In genomic region chr10:132157101-132157500, GRCh38 we compare ENCODE assay signal across 27 cellular contexts. TPM values are rescaled to one million over a fixed set of nuclear protein-coding genes. Genes with fewer than 3 reads are reported as not detected.
"Had no signal": no experiment of that assay in that cellular context is flagged by ENCODE, and none has a peak within 500 bp of the region (broad histone marks: within the 10 kb centered on the region; RNA-seq: fewer than 3 reads in every experiment).

No MANE protein-coding gene starts in this region.

- H3K4me3 ChIP-seq: adrenal gland, MG63, SJCRH30, SK-N-MC had no signal

- H3K4me1 ChIP-seq: adrenal gland, SJCRH30 had no signal

- H3K4me3 Mint-ChIP-seq: activated CD4-positive, alpha-beta memory T cell treated with anti-CD3 and anti-CD28 coated beads, Interleukin-2, amount 10 ng/mL, durations not matched to agents 7 days and 5 days; activated T-cell treated with anti-CD3 and anti-CD28 coated beads, Interleukin-2, amount 50 U/mL, for 24 hours had no signal

- H3K27me3 ChIP-seq: adrenal gland, brain microvascular endothelial cell, MG63, SJCRH30 had no signal

- H3K9me3 ChIP-seq: adrenal gland, MG63, SJCRH30 had no signal

- H3K27ac ChIP-seq: adrenal gland, brain microvascular endothelial cell, SJCRH30, SK-N-MC, WERI-Rb-1 had no signal

- H3K9me3 Mint-ChIP-seq: activated CD4-positive, alpha-beta memory T cell treated with anti-CD3 and anti-CD28 coated beads, Interleukin-2, amount 10 ng/mL, durations not matched to agents 7 days and 5 days; activated T-cell treated with anti-CD3 and anti-CD28 coated beads, Interleukin-2, amount 50 U/mL, for 24 hours; activated T-helper 2 cell treated with anti-CD3 and anti-CD28 coated beads, Interferon-gamma antibody, Interleukin-2, Interleukin-4, amounts not matched to agents 10 μg/mL and 5 μg/mL and 100 μg/mL, durations not matched to agents 14 hours and 24 hours and 36 hours had no signal

- ATAC-seq: activated naive CD4-positive, alpha-beta T cell treated with anti-CD3 and anti-CD28 coated beads, Interleukin-2, amount 50 U/mL, for 72 hours; Panc1 had no signal

- H3K27me3 Mint-ChIP-seq: activated CD4-positive, alpha-beta memory T cell treated with anti-CD3 and anti-CD28 coated beads, Interleukin-2, amount 10 ng/mL, durations not matched to agents 7 days and 5 days; activated T-cell treated with anti-CD3 and anti-CD28 coated beads, Interleukin-2, amount 50 U/mL, for 24 hours had no signal

- DNase-seq: activated CD4-positive, alpha-beta memory T cell treated with anti-CD3 and anti-CD28 coated beads, Interleukin-2, amount 10 ng/mL, durations not matched to agents 7 days and 5 days; activated CD4-positive, alpha-beta T cell treated with anti-CD3 and anti-CD28 coated beads for 1 hour; activated CD4-positive, alpha-beta T cell treated with anti-CD3 and anti-CD28 coated beads for 48 hours; activated CD4-positive, CD25-positive, alpha-beta regulatory T cell; activated gamma-delta T cell; activated naive CD4-positive, alpha-beta T cell treated with Interleukin-2 at 50 U/mL for 16 hours; activated T-cell treated with anti-CD3 and anti-CD28 coated beads, Interleukin-2, amount 50 U/mL, for 24 hours; adrenal gland; brain microvascular endothelial cell; central memory CD4-positive, alpha-beta T cell; Kasumi-1; KG1; MG63; NCI-H1048; NCI-H1436 treated with DMSO at 0.1 percent for 48 hours; NCI-H1694 treated with DMSO at 0.1 percent for 48 hours; NCI-H2029; NCI-H345; NCI-H524 treated with DMSO at 0.1 percent for 48 hours; SHP77; SJCRH30; T1000; WERI-Rb-1 had no signal

- H3K36me3 ChIP-seq: adrenal gland, brain microvascular endothelial cell, MG63, SJCRH30, WERI-Rb-1 had no signal

- H3K27ac Mint-ChIP-seq: activated CD4-positive, alpha-beta memory T cell treated with anti-CD3 and anti-CD28 coated beads, Interleukin-2, amount 10 ng/mL, durations not matched to agents 7 days and 5 days; activated T-helper 2 cell treated with anti-CD3 and anti-CD28 coated beads, Interferon-gamma antibody, Interleukin-2, Interleukin-4, amounts not matched to agents 10 μg/mL and 5 μg/mL and 100 μg/mL, durations not matched to agents 14 hours and 24 hours and 36 hours had no signal

RNA-seq across cellular contexts. Expression of gene DPYSL4, which starts 29.6 kb away (rescaled TPM):
- total RNA-seq: SJCRH30 had no signal
